ENCODE assay signal across 18 cellular contexts in the genomic region with DNA sequence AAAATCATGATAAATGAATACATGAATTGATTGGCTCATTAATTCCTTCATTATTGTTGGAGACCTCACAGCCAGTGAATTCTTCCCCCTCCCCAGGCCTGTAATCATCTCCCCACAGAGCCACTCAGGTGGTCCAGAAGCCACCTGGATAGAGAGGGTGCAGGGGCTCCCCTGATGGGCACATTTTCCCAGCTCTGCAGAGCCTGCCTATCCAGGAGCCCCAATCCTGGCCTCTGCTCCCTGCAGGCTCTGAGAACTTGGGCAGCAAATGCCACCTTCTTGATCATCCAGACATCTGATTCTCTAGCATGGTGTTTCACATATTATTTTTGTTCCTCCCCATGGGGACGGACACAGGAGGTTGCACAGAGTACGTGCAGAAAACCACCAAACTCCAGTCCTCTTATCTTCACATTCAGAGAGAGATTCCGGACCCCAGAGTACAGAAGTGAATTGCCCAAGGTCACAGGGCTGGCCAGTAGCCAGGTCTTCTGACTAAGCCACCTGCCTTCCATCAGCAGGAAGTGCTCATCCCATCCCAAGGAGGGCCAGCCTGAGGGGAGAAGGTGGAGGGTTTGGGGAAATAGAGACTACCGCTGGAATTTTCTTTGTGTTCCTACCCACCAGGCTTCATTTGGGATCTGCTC.
DNase-seq lines count a peak whose midpoint lies in the region; FAIRE-seq and TF ChIP-seq lines count a peak whose summit lies in the region.
"Had no signal": no experiment of that assay in that cellular context is flagged by ENCODE, and none has a peak within 500 bp of the region (broad histone marks: within the 10 kb centered on the region; RNA-seq: fewer than 3 reads in every experiment).

No MANE protein-coding gene starts in this region.

- no peak overlapping the region for H3K4me3 Mint-ChIP-seq in brain
- H3K4me3 Mint-ChIP-seq: T-helper 2 cell treated with Interferon-gamma antibody and Interleukin-4, amounts not matched to agents 5 μg/mL and 100 μg/mL, for 36 hours had no signal

- H3K36me3 ChIP-seq in small intestine (ENCODE audit: control insufficient read depth in 2 of 2, insufficient read depth in 2 of 2, low read length in 2 of 2) = no peaks in the 10 kb centered on the region
- H3K36me3 ChIP-seq: SJCRH30 had no signal

- FAIRE-seq in small intestine (lab: Jason Lieb, UNC) = no peak

- H3K4me3 ChIP-seq in small intestine (ENCODE audit: low read depth in 1 of 2, low read length in 2 of 2) = no peak overlapping the region
- H3K4me3 ChIP-seq: SJCRH30 had no signal

- H3K4me1 ChIP-seq in small intestine (ENCODE audit: control insufficient read depth in 2 of 2, insufficient read depth in 1 of 2, low read depth in 1 of 2, low read length in 1 of 2) = peaks cover 0 to 15% of the 10 kb centered on the region in 2 donors
- H3K4me1 ChIP-seq: SJCRH30 had no signal

- no peak for TF ChIP-seq CTCF in brain (conservative IDR thresholded peaks at IDR 0.05)

- peak; percentile 9 for DNase-seq in NCI-H748 (lab: John Stamatoyannopoulos, UW; ENCODE audit: unreplicated experiment)
- DNase-seq in NCI-H748 treated with DMSO at 0.1 percent for 48 hours (lab: John Stamatoyannopoulos, UW) = no peak
- peak; percentile 17 for DNase-seq in Daoy (ENCODE audit: low read depth)
- peak; percentile 75 for DNase-seq in small intestine
- DNase-seq in HPDE6-E6E7 (ENCODE audit: extremely low spot score) = no peak
- DNase-seq in NCI-H524 (lab: John Stamatoyannopoulos, UW) = no peak
- DNase-seq: Calu3, DMS79, HCEC 1CT, NCI-H1694, NCI-H2171, NCI-H510A, PC-3, SJCRH30, SW 1271 had no signal

- peaks cover 79% of the 10 kb centered on the region for H3K4me1 Mint-ChIP-seq in brain

- H3K9me3 Mint-ChIP-seq in brain = peaks cover 0 to 5% (median 2%) of the 10 kb centered on the region in 5 experiments
- H3K9me3 Mint-ChIP-seq: T-helper 2 cell treated with Interferon-gamma antibody and Interleukin-4, amounts not matched to agents 5 μg/mL and 100 μg/mL, for 36 hours had no signal

- H3K36me3 Mint-ChIP-seq in brain = no peaks in the 10 kb centered on the region

- no peaks in the 10 kb centered on the region for H3K27me3 ChIP-seq in small intestine (ENCODE audit: control insufficient read depth in 2 of 2, insufficient read depth in 2 of 2, low read length in 2 of 2)
- H3K27me3 ChIP-seq: SJCRH30 had no signal

- peaks cover 2% of the 10 kb centered on the region for H3K27me3 Mint-ChIP-seq in brain

- 11 to 54% (median 17%) methylated on average over 4 of the region's 4 CpGs for WGBS in small intestine, 3 donors

- H3K27ac ChIP-seq in small intestine (ENCODE audit: low read depth in 1 of 2, low read length in 1 of 2) = no peak overlapping the region
- H3K27ac ChIP-seq: HL-60, SJCRH30 had no signal

- no peaks in the 10 kb centered on the region for H3K9me3 ChIP-seq in small intestine (ENCODE audit: control insufficient read depth, low read depth)
- H3K9me3 ChIP-seq: SJCRH30 had no signal

- peak overlapping the region in 3 of 5 experiments; percentile 48 to 63 (median 59) for H3K27ac Mint-ChIP-seq in brain
- H3K27ac Mint-ChIP-seq: T-helper 2 cell treated with Interferon-gamma antibody and Interleukin-4, amounts not matched to agents 5 μg/mL and 100 μg/mL, for 36 hours had no signal

Comparison
In these comparisons a context has a peak if more than half of its experiments do, and no peak if none do; other contexts are left out.
1. DNase-seq: peak in NCI-H748 (single experiment), Daoy (single experiment) and small intestine (single experiment); none in NCI-H748 treated with DMSO at 0.1 percent for 48 hours (single experiment), HPDE6-E6E7 (single experiment) and NCI-H524 (0 of 2).